1 cellular context compared by ENCODE assay signal in the genomic region with DNA sequence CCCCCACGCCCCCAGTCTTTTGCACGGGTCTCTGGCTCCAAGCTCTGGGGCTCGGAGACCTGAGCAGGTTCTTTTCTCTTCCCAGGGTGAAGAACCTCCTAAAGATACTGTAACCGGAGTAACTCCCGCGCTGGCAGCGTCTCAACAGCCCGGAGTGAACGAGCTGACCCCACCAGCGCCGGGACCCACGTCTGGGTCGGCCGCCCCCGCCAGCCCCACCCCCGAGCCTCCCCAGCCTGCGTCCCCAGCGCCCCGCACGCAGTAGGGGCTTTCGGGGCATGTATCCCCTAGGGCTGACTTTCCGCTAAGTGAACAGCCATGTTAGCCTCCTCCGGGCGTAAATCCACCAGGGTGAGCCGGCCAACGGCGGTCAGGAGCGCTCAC.
TF ChIP-seq lines count a peak whose summit lies in the region.

No MANE protein-coding gene starts in this region.

TF ChIP-seq in HepG2, 621 proteins besides CTCF, POLR2A, EP300 and RAD21:
- TF ChIP-seq TP53 (CRISPR knock-in tag; conservative IDR thresholded peaks at IDR 0.05) = no peak
